ENCODE assay signal across 18 cellular contexts in genomic region chr3:25555695-25556094, GRCh38.
"Had no signal": no experiment of that assay in that cellular context is flagged by ENCODE, and none has a peak within 500 bp of the region (broad histone marks: within the 10 kb centered on the region; RNA-seq: fewer than 3 reads in every experiment).

No MANE protein-coding gene starts in this region.

- H3K36me3 Mint-ChIP-seq: activated naive CD4-positive, alpha-beta T cell treated with anti-CD3 and anti-CD28 coated beads, Interleukin-2, amount 50 U/mL, for 72 hours; memory B cell; natural killer cell had no signal

- H3K36me3 ChIP-seq: prostate gland, right lobe of liver, SJCRH30, transverse colon had no signal

- H3K27me3 Mint-ChIP-seq: activated CD4-positive, alpha-beta T cell treated with anti-CD3 and anti-CD28 coated beads, Interleukin-2, amount 10 ng/mL, durations not matched to agents 24 days and 14 days had no signal

- H3K9me3 Mint-ChIP-seq: activated B cell treated with CpG ODN at 0.5 μM for 24 hours; activated CD4-positive, alpha-beta T cell treated with anti-CD3 and anti-CD28 coated beads, Interleukin-2, amount 10 ng/mL, durations not matched to agents 24 days and 14 days; activated naive CD4-positive, alpha-beta T cell treated with anti-CD3 and anti-CD28 coated beads, Interleukin-2, amount 50 U/mL, for 72 hours; activated T-cell treated with anti-CD3 and anti-CD28 coated beads, Interleukin-2, amount 50 U/mL, for 72 hours; central memory CD8-positive, alpha-beta T cell; memory B cell; natural killer cell had no signal

- H3K27ac ChIP-seq: right lobe of liver, SJCRH30, transverse colon had no signal

- H3K4me1 Mint-ChIP-seq: activated B cell treated with CpG ODN at 0.5 μM for 24 hours; activated CD4-positive, alpha-beta T cell treated with anti-CD3 and anti-CD28 coated beads, Interleukin-2, amount 10 ng/mL, durations not matched to agents 24 days and 14 days; central memory CD8-positive, alpha-beta T cell; memory B cell; natural killer cell had no signal

- DNase-seq: activated B cell treated with CpG ODN at 0.5 μM for 24 hours; activated CD4-positive, alpha-beta T cell treated with anti-CD3 and anti-CD28 coated beads, Interleukin-2, amount 10 ng/mL, durations not matched to agents 24 days and 14 days; activated CD8-positive, alpha-beta memory T cell treated with anti-CD3 and anti-CD28 coated beads, Interleukin-2, amount 50 U/mL, for 4 hours; activated CD8-positive, alpha-beta T cell treated with anti-CD3 and anti-CD28 coated beads, Interleukin-2, amount 10 ng/mL, durations not matched to agents 7 days and 5 days; activated gamma-delta T cell; activated T-cell treated with anti-CD3 and anti-CD28 coated beads, Interleukin-2, amount 50 U/mL, for 72 hours; cortex of kidney; effector CD4-positive, alpha-beta T cell; natural killer cell; nucleus accumbens; right lobe of liver; SJCRH30; stimulated activated CD4-positive, alpha-beta T cell treated with anti-CD3 and anti-CD28 coated beads, Interleukin-1b, Interleukin-23, amount 100 ng/mL, for 48 hours; transverse colon had no signal

- H3K4me1 ChIP-seq: prostate gland, SJCRH30 had no signal

- H3K4me3 ChIP-seq: prostate gland, right lobe of liver, SJCRH30, transverse colon had no signal

- H3K27me3 ChIP-seq: right lobe of liver, transverse colon had no signal

- H3K27ac Mint-ChIP-seq: activated B cell treated with CpG ODN at 0.5 μM for 24 hours; activated CD4-positive, alpha-beta T cell treated with anti-CD3 and anti-CD28 coated beads, Interleukin-2, amount 10 ng/mL, durations not matched to agents 24 days and 14 days; activated CD8-positive, alpha-beta T cell treated with anti-CD3 and anti-CD28 coated beads, Interleukin-2, amount 10 ng/mL, durations not matched to agents 7 days and 5 days; activated naive CD4-positive, alpha-beta T cell treated with anti-CD3 and anti-CD28 coated beads, Interleukin-2, amount 50 U/mL, for 72 hours; activated T-cell treated with anti-CD3 and anti-CD28 coated beads, Interleukin-2, amount 50 U/mL, for 72 hours; memory B cell; natural killer cell had no signal

- H3K9me3 ChIP-seq: prostate gland, right lobe of liver, SJCRH30, transverse colon had no signal

- ATAC-seq: activated CD8-positive, alpha-beta T cell treated with anti-CD3 and anti-CD28 coated beads, Interleukin-2, amount 10 ng/mL, durations not matched to agents 7 days and 5 days; activated naive CD4-positive, alpha-beta T cell treated with anti-CD3 and anti-CD28 coated beads, Interleukin-2, amount 50 U/mL, for 72 hours; activated T-cell treated with anti-CD3 and anti-CD28 coated beads, Interleukin-2, amount 50 U/mL, for 72 hours; natural killer cell had no signal

- H3K4me3 Mint-ChIP-seq: activated B cell treated with CpG ODN at 0.5 μM for 24 hours; activated CD4-positive, alpha-beta T cell treated with anti-CD3 and anti-CD28 coated beads, Interleukin-2, amount 10 ng/mL, durations not matched to agents 24 days and 14 days; activated CD8-positive, alpha-beta T cell treated with anti-CD3 and anti-CD28 coated beads, Interleukin-2, amount 10 ng/mL, durations not matched to agents 7 days and 5 days; activated T-cell treated with anti-CD3 and anti-CD28 coated beads, Interleukin-2, amount 50 U/mL, for 72 hours; central memory CD8-positive, alpha-beta T cell; memory B cell; natural killer cell had no signal
